Comparison of ENCODE assay signal across 8 cellular contexts in the genomic region with DNA sequence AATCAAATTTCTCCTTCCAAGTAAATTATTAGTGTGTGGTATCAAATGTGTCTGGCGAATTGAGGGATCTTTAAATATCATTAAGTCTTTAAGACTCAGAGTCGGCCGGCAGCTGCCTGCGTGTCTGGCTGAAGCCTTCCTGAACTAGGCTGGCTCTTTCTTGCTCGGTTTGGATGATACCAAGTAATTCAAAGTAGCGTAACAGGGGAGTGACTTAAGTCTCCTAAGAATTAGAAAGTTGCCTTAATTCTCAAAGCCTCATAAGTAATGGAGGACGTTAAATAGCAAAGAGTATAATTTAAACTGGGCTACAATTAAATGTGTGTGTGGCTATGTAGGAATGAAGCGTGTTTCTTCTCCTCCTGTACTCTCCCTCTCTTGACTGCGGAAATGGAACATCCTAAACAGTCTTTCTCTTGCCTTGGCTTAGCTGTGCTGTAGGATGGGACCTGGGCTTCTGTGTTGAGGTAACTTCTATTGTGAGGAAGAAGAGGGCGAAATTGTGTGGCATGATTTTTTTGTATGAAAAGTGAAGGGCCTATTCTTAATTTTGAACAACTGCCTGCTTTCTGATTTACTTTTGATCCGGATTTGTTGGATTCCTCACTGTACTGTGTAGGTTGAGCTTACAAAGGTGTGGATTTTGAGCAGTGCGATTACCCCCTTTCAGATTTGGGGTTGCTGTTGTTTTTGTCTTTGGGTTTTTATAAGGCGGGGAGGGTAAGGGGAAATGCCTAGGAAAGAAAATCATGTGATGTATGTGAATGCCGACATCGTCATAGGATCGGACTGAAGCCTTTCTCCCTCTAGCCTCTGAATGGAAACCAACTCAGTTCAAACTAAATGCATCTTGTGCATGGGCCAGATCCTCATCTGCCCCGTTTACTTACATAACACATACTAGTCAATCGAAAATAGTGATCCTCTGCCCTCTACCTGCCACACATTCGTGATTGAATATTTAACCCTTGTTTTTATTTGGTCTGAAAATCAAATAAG. TPM values are rescaled to one million over a fixed set of nuclear protein-coding genes. Genes with fewer than 3 reads are reported as not detected.
DNase-seq lines count a peak whose midpoint lies in the region; ATAC-seq and TF ChIP-seq lines count a peak whose summit lies in the region.

No MANE protein-coding gene starts in this region.

- peak overlapping the region; percentile 45 to 75 (median 52) for H3K4me3 ChIP-seq in mammary epithelial cell (replicated peaks in 1 of 3; ENCODE audit: insufficient read depth in 1 of 3, low read depth in 2 of 3, low read length in 3 of 3)

- peak overlapping the region; percentile 82 for H2AFZ ChIP-seq in mammary epithelial cell (ENCODE audit: low read depth, low read length)

- peak in 1 of 2 donors; percentile 37 for TF ChIP-seq CTCF in mammary epithelial cell (conservative IDR thresholded peaks at IDR 0.05 in 1 of 2, IDR thresholded peaks at IDR 0.05 in 1 of 2; ENCODE audit: extremely low read depth in 1 of 2, insufficient read depth in 1 of 2, low read depth in 1 of 2, low read length in 2 of 2)

- H3K27me3 Mint-ChIP-seq in T-helper 2 cell treated with Interferon-gamma antibody and Interleukin-4, amounts not matched to agents 5 μg/mL and 100 μg/mL, for 36 hours (ENCODE audit: low read depth), result no peaks in the 10 kb centered on the region
- no peaks in the 10 kb centered on the region for H3K27me3 Mint-ChIP-seq in immature natural killer cell (ENCODE audit: low read depth in 3 of 3)

- H3K27ac ChIP-seq in mammary epithelial cell (ENCODE audit: insufficient read depth, low read depth, low read length), result peak overlapping the region; percentile 97

- peak; percentile 89 for ATAC-seq in HG02610 (IDR thresholded peaks at IDR 0.05; ENCODE audit: unreplicated experiment)

- peaks cover 2% of the 10 kb centered on the region for H3K36me3 Mint-ChIP-seq in T-helper 2 cell treated with Interferon-gamma antibody and Interleukin-4, amounts not matched to agents 5 μg/mL and 100 μg/mL, for 36 hours (ENCODE audit: low read depth)
- H3K36me3 Mint-ChIP-seq in immature natural killer cell, result peaks cover 0 to 6% (median 4%) of the 10 kb centered on the region in 3 donors

- peaks cover 3% of the 10 kb centered on the region for H3K4me1 Mint-ChIP-seq in T-helper 2 cell treated with Interferon-gamma antibody and Interleukin-4, amounts not matched to agents 5 μg/mL and 100 μg/mL, for 36 hours (ENCODE audit: low read depth)
- H3K4me1 Mint-ChIP-seq in immature natural killer cell, result peaks cover 1 to 5% of the 10 kb centered on the region in 2 donors

- H3K9me3 ChIP-seq in mammary epithelial cell (replicated peaks; ENCODE audit: insufficient read depth, low read length), result no peaks in the 10 kb centered on the region

- H3K9ac ChIP-seq in mammary epithelial cell (ENCODE audit: insufficient read depth, low read length), result peak overlapping the region; percentile 94

- in situ Hi-C loops in mammary epithelial cell (cut with MboI; ENCODE audit: low sequenced_read_pairs in 2 of 2), result no loop called here

- CTCF ChIA-PET in mammary epithelial cell (lab: Charles Lee; ENCODE audit: low non-redundant PET), result interaction anchor here (0.6 to 0.9 kb wide), 3 partner anchors 28 to 294 kb away, joined by 3 read pairs; partner anchors contain the start of gene NSG2

- H3K79me2 ChIP-seq in mammary epithelial cell (ENCODE audit: insufficient read depth, low read length), result peaks cover 28% of the 10 kb centered on the region

- H3K4me2 ChIP-seq in mammary epithelial cell (ENCODE audit: insufficient read depth, low read depth, low read length), result peak overlapping the region; percentile 86

- intact Hi-C loops in mammary epithelial cell (cut with micrococcal nuclease), result loop anchor here (1.0 to 2.0 kb wide), 4 partner anchors 30 to 299 kb away; partner anchors contain the start of gene CPEB4

- TSS peak; percentile 77 for BruUV-seq in mammary epithelial cell (replicated peaks; lab: Mats Ljungman, UMichigan)

- no peaks in the 10 kb centered on the region for H3K9me3 Mint-ChIP-seq in T-helper 2 cell treated with Interferon-gamma antibody and Interleukin-4, amounts not matched to agents 5 μg/mL and 100 μg/mL, for 36 hours
- H3K9me3 Mint-ChIP-seq in immature natural killer cell, result no peaks in the 10 kb centered on the region

- no peaks in the 10 kb centered on the region for H3K36me3 ChIP-seq in mammary epithelial cell (ENCODE audit: insufficient read depth, low read length)

- DNase-seq in NCI-H1048 (lab: John Stamatoyannopoulos, UW) (peak; percentile 26), mammary epithelial cell (peak; percentile 85), immature natural killer cell (peak; percentile 67 to 77 (median 73)), SHP77 (lab: John Stamatoyannopoulos, UW) (no peak)
- DNase-seq in T-helper 2 cell treated with Interferon-gamma antibody and Interleukin-4, amounts not matched to agents 5 μg/mL and 100 μg/mL, for 36 hours (ENCODE audit: low spot score), result peak; percentile 39
- DNase-seq in stimulated activated CD4-positive, alpha-beta T cell treated with anti-CD3 and anti-CD28 coated beads, Interleukin-15, amount 100 ng/mL, for 24 hours, result peak; percentile 55

- H3K4me3 Mint-ChIP-seq in T-helper 2 cell treated with Interferon-gamma antibody and Interleukin-4, amounts not matched to agents 5 μg/mL and 100 μg/mL, for 36 hours, result no peak overlapping the region
- no peak overlapping the region for H3K4me3 Mint-ChIP-seq in immature natural killer cell

- TF ChIP-seq POLR2A in GM15510 (IDR thresholded peaks at IDR 0.05; ENCODE audit: borderline replicate concordance, extremely low read depth, insufficient read length), result peak; percentile 74

- no peak overlapping the region for H3K27ac Mint-ChIP-seq in T-helper 2 cell treated with Interferon-gamma antibody and Interleukin-4, amounts not matched to agents 5 μg/mL and 100 μg/mL, for 36 hours
- H3K27ac Mint-ChIP-seq in immature natural killer cell, result no peak overlapping the region

- H4K20me1 ChIP-seq in mammary epithelial cell (ENCODE audit: insufficient read depth, low read length), result no peaks in the 10 kb centered on the region

- H3K4me1 ChIP-seq in mammary epithelial cell (ENCODE audit: insufficient read depth, low read length), result peaks cover 16% of the 10 kb centered on the region

- dilution Hi-C loops in mammary epithelial cell (cut with HindIII; ENCODE audit: low sequenced_read_pairs), result no loop called here

- no peaks in the 10 kb centered on the region for H3K27me3 ChIP-seq in mammary epithelial cell (ENCODE audit: insufficient read depth, low read length)

- under 1% methylated on average over 16 of the region's 19 CpGs for WGBS in mammary epithelial cell (ENCODE audit: low coverage, missing lambda C conversion rate)

RNA-seq across cellular contexts. Expression of gene CPEB4, which starts 29.9 kb away (rescaled TPM):
- total RNA-seq in mammary epithelial cell, result 10 to 100 TPM; 29.1 to 44.5 TPM
- polyA plus RNA-seq in mammary epithelial cell, result 12.0 TPM
- 9.6 TPM for polyA minus RNA-seq in mammary epithelial cell
- polyA plus RNA-seq in immature natural killer cell, result 1 to 10 TPM in 2 of 3 donors, under 1 TPM in 1; 0.51 to 5.9 (median 3.0) TPM

Comparison
In these comparisons a context has a peak if more than half of its experiments do, and no peak if none do; other contexts are left out.
1. DNase-seq: peak in NCI-H1048 (single experiment), T-helper 2 cell treated with Interferon-gamma antibody and Interleukin-4, amounts not matched to agents 5 μg/mL and 100 μg/mL, for 36 hours (single experiment), mammary epithelial cell (single experiment), immature natural killer cell (3 of 3) and stimulated activated CD4-positive, alpha-beta T cell treated with anti-CD3 and anti-CD28 coated beads, Interleukin-15, amount 100 ng/mL, for 24 hours (single experiment); none in SHP77 (0 of 2).